ENCODE assay signal across 15 cellular contexts in genomic region chr7:151963895-151964870, GRCh38. TPM values are rescaled to one million over a fixed set of nuclear protein-coding genes. Genes with fewer than 3 reads are reported as not detected.
DNase-seq lines count a peak whose midpoint lies in the region; ATAC-seq and TF ChIP-seq lines count a peak whose summit lies in the region.
"Had no signal": no experiment of that assay in that cellular context is flagged by ENCODE, and none has a peak within 500 bp of the region (broad histone marks: within the 10 kb centered on the region; RNA-seq: fewer than 3 reads in every experiment).

No MANE protein-coding gene starts in this region.

- no peak for TF ChIP-seq EP300 in suprapubic skin (IDR thresholded peaks at IDR 0.05)

- H3F3A ChIP-seq in neural progenitor cell (ENCODE audit: low read depth), result no peaks in the 10 kb centered on the region

- peak overlapping the region; percentile 10 for H2AFZ ChIP-seq in neural progenitor cell (replicated peaks)

- no peaks in the 10 kb centered on the region for H3K9me3 Mint-ChIP-seq in activated T-helper 17 cell treated with anti-CD3 and anti-CD28 coated beads, Interleukin-2, amount 50 U/mL, for 72 hours
- peaks cover 2% of the 10 kb centered on the region for H3K9me3 Mint-ChIP-seq in neural progenitor cell
- H3K9me3 Mint-ChIP-seq: CD8-positive, alpha-beta T cell; HFFc6 had no signal

- H3K9me3 ChIP-seq in T-helper 17 cell (ENCODE audit: control insufficient read depth, low read length, poor library complexity, severe bottlenecking) (no peaks in the 10 kb centered on the region), neural progenitor cell (ENCODE audit: low read depth) (no peaks in the 10 kb centered on the region), suprapubic skin (no peaks in the 10 kb centered on the region)
- H3K9me3 ChIP-seq: Caco-2 had no signal

- H3K36me3 Mint-ChIP-seq in T-helper 17 cell (ENCODE audit: low read depth), result no peaks in the 10 kb centered on the region
- no peaks in the 10 kb centered on the region for H3K36me3 Mint-ChIP-seq in activated T-helper 17 cell treated with anti-CD3 and anti-CD28 coated beads, Interleukin-2, amount 50 U/mL, for 72 hours (ENCODE audit: low read depth)
- no peaks in the 10 kb centered on the region for H3K36me3 Mint-ChIP-seq in neural progenitor cell
- H3K36me3 Mint-ChIP-seq: CD14-positive monocyte; CD8-positive, alpha-beta T cell had no signal

- H3K79me2 ChIP-seq in neural progenitor cell (ENCODE audit: low read depth), result no peaks in the 10 kb centered on the region

- TF ChIP-seq CTCF in neural progenitor cell (IDR thresholded peaks at IDR 0.05) (no peak), suprapubic skin (IDR thresholded peaks at IDR 0.05) (no peak)

- no peak overlapping the region for H3K9ac ChIP-seq in neural progenitor cell

- no peak for TF ChIP-seq POLR2A in suprapubic skin (IDR thresholded peaks at IDR 0.05)

- H3K27me3 Mint-ChIP-seq in T-helper 17 cell, result peaks cover 6% of the 10 kb centered on the region
- H3K27me3 Mint-ChIP-seq in activated T-helper 17 cell treated with anti-CD3 and anti-CD28 coated beads, Interleukin-2, amount 50 U/mL, for 72 hours, result no peaks in the 10 kb centered on the region
- no peaks in the 10 kb centered on the region for H3K27me3 Mint-ChIP-seq in neural progenitor cell (ENCODE audit: insufficient read depth, low read depth)

- H3K27ac Mint-ChIP-seq in T-helper 17 cell, result peak overlapping the region; percentile 56
- H3K27ac Mint-ChIP-seq in activated T-helper 17 cell treated with anti-CD3 and anti-CD28 coated beads, Interleukin-2, amount 50 U/mL, for 72 hours, result peak overlapping the region; percentile 43
- H3K27ac Mint-ChIP-seq in neural progenitor cell, result no peak overlapping the region
- H3K27ac Mint-ChIP-seq: CD8-positive, alpha-beta T cell; HFFc6 had no signal

- H3K4me3 Mint-ChIP-seq in T-helper 17 cell (no peak overlapping the region), neural progenitor cell (no peak overlapping the region)
- no peak overlapping the region for H3K4me3 Mint-ChIP-seq in activated T-helper 17 cell treated with anti-CD3 and anti-CD28 coated beads, Interleukin-2, amount 50 U/mL, for 72 hours
- H3K4me3 Mint-ChIP-seq: CD14-positive monocyte; CD8-positive, alpha-beta T cell; HFFc6 had no signal

- 88% methylated on average over 17 of the region's 17 CpGs for WGBS in suprapubic skin

- H3K4me1 ChIP-seq in neural progenitor cell, result no peaks in the 10 kb centered on the region
- H3K4me1 ChIP-seq in suprapubic skin, result peaks cover 2% of the 10 kb centered on the region
- H3K4me1 ChIP-seq: A549, Caco-2 had no signal

- H3K4me2 ChIP-seq in neural progenitor cell, result no peak overlapping the region
- H3K4me2 ChIP-seq: A549 had no signal

- H3K4me1 Mint-ChIP-seq in T-helper 17 cell (no peaks in the 10 kb centered on the region), neural progenitor cell (no peaks in the 10 kb centered on the region)
- no peaks in the 10 kb centered on the region for H3K4me1 Mint-ChIP-seq in activated T-helper 17 cell treated with anti-CD3 and anti-CD28 coated beads, Interleukin-2, amount 50 U/mL, for 72 hours

- no peak for DNase-seq in T-helper 17 cell
- no peak for DNase-seq in neural progenitor cell (ENCODE audit: low spot score)
- no peak for DNase-seq in suprapubic skin (ENCODE audit: low spot score in 2 of 2)
- no peak for DNase-seq in activated naive CD4-positive, alpha-beta T cell treated with Interleukin-2 at 50 U/mL for 16 hours
- DNase-seq: Caco-2; CD8-positive, alpha-beta T cell; HCEC 1CT; HFFc6 had no signal

- H4K20me1 ChIP-seq in neural progenitor cell (ENCODE audit: low read depth), result no peaks in the 10 kb centered on the region

- no peak overlapping the region for H3K27ac ChIP-seq in neural progenitor cell
- peak overlapping the region; percentile 48 for H3K27ac ChIP-seq in suprapubic skin
- H3K27ac ChIP-seq: A549 had no signal

- H3K27me3 ChIP-seq in neural progenitor cell (no peaks in the 10 kb centered on the region), suprapubic skin (no peaks in the 10 kb centered on the region)

- ATAC-seq in T-helper 17 cell (no peak), HG02852 (IDR thresholded peaks at IDR 0.05; ENCODE audit: unreplicated experiment) (no peak)
- ATAC-seq in activated T-helper 17 cell treated with anti-CD3 and anti-CD28 coated beads, Interleukin-2, amount 50 U/mL, for 72 hours (replicated peaks), result no peak
- ATAC-seq: A549; CD8-positive, alpha-beta T cell; HepG2 had no signal

- no peak overlapping the region for H3K4me3 ChIP-seq in neural progenitor cell
- H3K4me3 ChIP-seq in suprapubic skin, result no peak overlapping the region
- H3K4me3 ChIP-seq: A549 had no signal

- H3K36me3 ChIP-seq in neural progenitor cell (no peaks in the 10 kb centered on the region), suprapubic skin (no peaks in the 10 kb centered on the region)

RNA-seq across cellular contexts. Expression of gene GALNTL5, which starts 7.9 kb away (rescaled TPM):
- not detected for total RNA-seq in T-helper 17 cell
- not detected for total RNA-seq in activated T-helper 17 cell treated with anti-CD3 and anti-CD28 coated beads, Interleukin-2, amount 50 U/mL, for 72 hours
- total RNA-seq in neural progenitor cell (ENCODE audit: low replicate concordance), result not detected in 2 replicates
- not detected for total RNA-seq in suprapubic skin
- total RNA-seq: Caco-2; CD8-positive, alpha-beta T cell; Daoy; H4; HepG2; HFFc6 had no signal
